Comparison of ENCODE assay signal across 16 cellular contexts in the genomic region with DNA sequence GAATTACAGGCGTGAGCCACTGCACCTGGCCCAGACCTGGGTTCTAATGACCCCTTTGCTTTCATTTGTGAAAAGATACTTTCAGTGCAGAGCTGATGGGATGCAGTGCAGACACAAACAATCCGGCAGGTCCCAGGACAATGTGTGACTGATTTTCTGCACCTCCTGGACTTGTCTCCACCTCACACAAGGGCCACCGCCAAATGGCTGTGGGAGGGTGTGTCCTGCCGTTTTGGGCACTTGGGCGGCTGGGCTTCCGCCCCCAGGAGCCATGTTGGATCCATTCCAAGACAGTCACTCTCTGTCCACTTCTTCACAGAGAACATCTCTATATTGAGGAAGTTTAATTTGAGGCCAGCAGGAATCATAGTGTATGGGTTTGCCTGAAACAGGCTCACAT.
"Had no signal": no experiment of that assay in that cellular context is flagged by ENCODE, and none has a peak within 500 bp of the region (broad histone marks: within the 10 kb centered on the region; RNA-seq: fewer than 3 reads in every experiment).

No MANE protein-coding gene starts in this region.

- DNase-seq: effector memory CD8-positive, alpha-beta T cell; esophagus squamous epithelium; foreskin melanocyte; kidney glomerular epithelial cell; mammary epithelial cell; mucosa of descending colon; naive thymus-derived CD8-positive, alpha-beta T cell; right cardiac atrium; small intestine; stimulated activated CD4-positive, alpha-beta T cell treated with anti-CD3 and anti-CD28 coated beads, Interleukin-2, amount 100 ng/mL, for 48 hours; stimulated activated naive CD8-positive, alpha-beta T cell treated with anti-CD3 and anti-CD28 coated beads, Interleukin-15, Interleukin-2, amounts not matched to agents 100 U/mL and 50 U/mL, for 24 hours; thyroid gland had no signal

- H3K9me3 ChIP-seq: esophagus squamous epithelium, mucosa of descending colon, neutrophil, suprapubic skin, thyroid gland had no signal

- H3K27me3 ChIP-seq: thyroid gland had no signal

- H3K27ac ChIP-seq: epithelial cell of prostate, esophagus squamous epithelium, neutrophil, suprapubic skin, thyroid gland had no signal

- H3K4me1 ChIP-seq: esophagus squamous epithelium, thyroid gland had no signal

- H3K36me3 ChIP-seq: esophagus squamous epithelium, neutrophil, suprapubic skin, thyroid gland had no signal

- ATAC-seq: effector memory CD8-positive, alpha-beta T cell; left lobe of liver; mucosa of descending colon; naive thymus-derived CD8-positive, alpha-beta T cell; right cardiac atrium; stimulated activated naive CD8-positive, alpha-beta T cell treated with anti-CD3 and anti-CD28 coated beads, Interleukin-15, Interleukin-2, amounts not matched to agents 100 U/mL and 50 U/mL, for 24 hours had no signal

- H3K4me3 ChIP-seq: esophagus squamous epithelium, mucosa of descending colon, suprapubic skin, thyroid gland had no signal
